Comparison of ENCODE assay signal across 4 cellular contexts in the genomic region with DNA sequence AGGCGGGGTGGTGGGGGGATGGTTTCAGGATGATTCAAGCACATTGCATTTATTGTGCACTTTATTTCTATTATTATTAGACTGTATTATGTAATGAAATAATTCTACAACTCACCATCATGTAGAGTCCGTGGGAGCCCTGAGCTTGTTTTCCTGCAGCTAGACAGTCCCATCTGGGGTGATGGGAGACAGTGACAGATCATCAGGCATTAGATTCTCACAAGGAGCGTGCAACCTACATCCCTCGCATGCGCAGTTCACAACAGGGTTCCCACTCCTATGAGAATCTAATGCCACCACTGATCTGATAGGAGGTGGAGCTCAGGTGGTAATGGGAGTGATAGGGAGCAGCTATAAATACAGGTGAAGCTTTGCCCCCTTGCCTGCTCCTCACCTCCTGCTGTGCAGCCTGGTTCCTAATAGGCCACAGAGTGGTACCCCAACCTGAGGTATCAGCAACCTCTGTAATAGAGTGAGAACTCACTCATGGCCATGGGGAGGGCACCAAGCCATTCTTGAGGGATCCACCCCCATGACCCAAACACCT. TPM values are rescaled to one million over a fixed set of nuclear protein-coding genes. Genes with fewer than 3 reads are reported as not detected.
"Had no signal": no experiment of that assay in that cellular context is flagged by ENCODE, and none has a peak within 500 bp of the region (broad histone marks: within the 10 kb centered on the region; RNA-seq: fewer than 3 reads in every experiment).

No MANE protein-coding gene starts in this region.

RNA-seq across cellular contexts. Expression of a gene that starts 40.9 kb away (rescaled TPM):
- total RNA-seq: naive thymus-derived CD8-positive, alpha-beta T cell; natural killer cell; natural killer cell treated with Interleukin-12 subunit alpha and Interleukin-12 subunit beta and Interleukin-15 and Interleukin-18, amount 100 ng/mL, for 72 hours; skeletal muscle tissue had no signal
- polyA plus RNA-seq: naive thymus-derived CD8-positive, alpha-beta T cell had no signal
